In the genomic region with DNA sequence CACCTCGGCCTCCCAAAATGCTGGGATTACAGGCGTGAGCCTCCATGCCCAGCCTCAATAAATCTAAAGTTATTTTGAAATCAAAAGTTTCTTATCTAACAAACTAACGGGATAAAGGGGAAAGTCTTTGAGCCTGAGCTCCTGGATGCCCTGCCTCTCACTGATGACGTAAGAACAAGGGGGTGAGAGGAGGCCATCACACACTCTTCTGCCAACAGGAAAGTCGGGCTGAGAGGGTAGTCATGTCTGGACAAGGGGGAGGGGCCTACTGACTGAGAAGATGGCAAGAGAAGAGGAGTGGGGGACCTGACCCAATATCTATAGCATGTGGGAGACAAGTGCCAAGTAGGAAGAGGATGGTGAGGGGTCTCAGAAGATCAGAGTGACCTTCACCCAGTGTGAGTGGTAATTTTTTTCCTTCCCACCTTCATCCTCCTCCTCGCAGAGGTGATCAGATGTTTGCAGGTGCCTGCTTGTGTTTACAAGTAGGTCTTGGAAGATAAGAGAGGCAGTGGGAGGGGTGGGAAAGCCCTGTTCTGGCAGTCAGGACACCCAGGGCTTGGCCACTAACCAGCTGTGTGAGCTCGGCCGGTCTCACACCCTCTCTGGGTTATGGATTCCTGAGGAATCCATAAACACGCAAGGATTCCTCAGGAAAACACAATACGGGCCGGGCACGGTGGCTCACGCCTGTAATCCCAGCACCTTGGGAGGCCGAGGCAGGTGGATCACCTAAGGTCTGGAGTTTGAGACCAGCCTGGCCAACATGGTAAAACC, we compare ENCODE assay signal across 14 cellular contexts. TPM values are rescaled to one million over a fixed set of nuclear protein-coding genes. Genes with fewer than 3 reads are reported as not detected.
DNase-seq lines count a peak whose midpoint lies in the region; ATAC-seq, FAIRE-seq and TF ChIP-seq lines count a peak whose summit lies in the region.
"Had no signal": no experiment of that assay in that cellular context is flagged by ENCODE, and none has a peak within 500 bp of the region (broad histone marks: within the 10 kb centered on the region; RNA-seq: fewer than 3 reads in every experiment).

No MANE protein-coding gene starts in this region.

- no peak for DNase-seq in stimulated activated naive CD8-positive, alpha-beta T cell treated with anti-CD3 and anti-CD28 coated beads, Interleukin-15, amount 100 ng/mL, for 72 hours
- DNase-seq in stimulated activated naive CD8-positive, alpha-beta T cell treated with anti-CD3 and anti-CD28 coated beads, Interleukin-15, Interleukin-2, amounts not matched to agents 100 U/mL and 50 U/mL, for 24 hours = no peak
- peak; percentile 73 for DNase-seq in bronchial epithelial cell (ENCODE audit: low read depth)
- no peak for DNase-seq in CD4-positive, alpha-beta T cell
- DNase-seq in DMS114 treated with DMSO at 0.1 percent for 48 hours (lab: John Stamatoyannopoulos, UW; ENCODE audit: unreplicated experiment) = no peak
- no peak for DNase-seq in NCI-H146 (lab: John Stamatoyannopoulos, UW)
- DNase-seq in AG08395 (ENCODE audit: low spot score) = no peak
- DNase-seq: Kasumi-1; lower lobe of right lung; stimulated activated CD4-positive, alpha-beta T cell treated with anti-CD3 and anti-CD28 coated beads, Interleukin-4, amount 100 ng/mL, for 1 hour had no signal

- H3K27me3 Mint-ChIP-seq in stimulated activated naive CD8-positive, alpha-beta T cell treated with anti-CD3 and anti-CD28 coated beads, Interleukin-15, amount 100 ng/mL, for 72 hours = peaks cover 24% of the 10 kb centered on the region
- peaks cover 6% of the 10 kb centered on the region for H3K27me3 Mint-ChIP-seq in CD4-positive, alpha-beta T cell

- POLR2A ChIA-PET in CD4-positive, alpha-beta T cell (lab: Charles Lee) = no interaction called here

- ATAC-seq in stimulated activated naive CD8-positive, alpha-beta T cell treated with anti-CD3 and anti-CD28 coated beads, Interleukin-15, amount 100 ng/mL, for 72 hours = no peak
- ATAC-seq in stimulated activated naive CD8-positive, alpha-beta T cell treated with anti-CD3 and anti-CD28 coated beads, Interleukin-15, Interleukin-2, amounts not matched to agents 100 U/mL and 50 U/mL, for 24 hours = no peak
- ATAC-seq in CD4-positive, alpha-beta T cell (ENCODE audit: poor library complexity) = no peak
- ATAC-seq: lower lobe of right lung had no signal

- H3K9me3 Mint-ChIP-seq in stimulated activated naive CD8-positive, alpha-beta T cell treated with anti-CD3 and anti-CD28 coated beads, Interleukin-15, amount 100 ng/mL, for 72 hours = no peaks in the 10 kb centered on the region
- H3K9me3 Mint-ChIP-seq in CD4-positive, alpha-beta T cell = no peaks in the 10 kb centered on the region

- FAIRE-seq in bronchial epithelial cell (lab: Jason Lieb, UNC) = no peak
- FAIRE-seq: TTC549 had no signal

- intact Hi-C loops in CD4-positive, alpha-beta T cell (cut with DNase I, micrococcal nuclease) = loop anchor here in 1 of 2 experiments (10.0 kb wide), 2 partner anchors 197 to 387 kb away; no protein-coding TSS in a partner anchor

- H3K27me3 ChIP-seq in bronchial epithelial cell (ENCODE audit: control insufficient read depth, insufficient read depth, low read length) (no peaks in the 10 kb centered on the region), mucosa of rectum (ENCODE audit: control insufficient read depth in 2 of 2, insufficient read depth in 2 of 2, low read length in 2 of 2) (no peaks in the 10 kb centered on the region)
- H3K27me3 ChIP-seq in CD4-positive, alpha-beta T cell (ENCODE audit: control insufficient read depth, insufficient read depth, low read length) = no peaks in the 10 kb centered on the region

- H3K36me3 ChIP-seq in bronchial epithelial cell (ENCODE audit: control insufficient read depth, insufficient read depth, low read length) (no peaks in the 10 kb centered on the region), mucosa of rectum (ENCODE audit: control insufficient read depth in 2 of 2, insufficient read depth in 2 of 2, low read length in 2 of 2) (no peaks in the 10 kb centered on the region)
- H3K36me3 ChIP-seq: lower lobe of right lung had no signal

- H3K27ac ChIP-seq in mucosa of rectum (ENCODE audit: low read depth in 2 of 2, low read length in 2 of 2) = peak overlapping the region; percentile 24 to 45
- H3K27ac ChIP-seq in CD4-positive, alpha-beta T cell (ENCODE audit: low read depth, low read length) = no peak overlapping the region

- CTCF ChIA-PET in CD4-positive, alpha-beta T cell (lab: Charles Lee) = no interaction called here

- no peaks in the 10 kb centered on the region for H3K9me3 ChIP-seq in mucosa of rectum (ENCODE audit: control insufficient read depth in 2 of 2, low read length in 2 of 2)
- H3K9me3 ChIP-seq in CD4-positive, alpha-beta T cell (ENCODE audit: control insufficient read depth, low read length) = no peaks in the 10 kb centered on the region
- H3K9me3 ChIP-seq: lower lobe of right lung had no signal

- H3K27ac Mint-ChIP-seq in stimulated activated naive CD8-positive, alpha-beta T cell treated with anti-CD3 and anti-CD28 coated beads, Interleukin-15, amount 100 ng/mL, for 72 hours = peak overlapping the region; percentile 8 to 14
- no peak overlapping the region for H3K27ac Mint-ChIP-seq in CD4-positive, alpha-beta T cell

- no peak overlapping the region for H3K4me3 Mint-ChIP-seq in stimulated activated naive CD8-positive, alpha-beta T cell treated with anti-CD3 and anti-CD28 coated beads, Interleukin-15, amount 100 ng/mL, for 72 hours
- no peak overlapping the region for H3K4me3 Mint-ChIP-seq in CD4-positive, alpha-beta T cell

- H3K4me1 Mint-ChIP-seq in stimulated activated naive CD8-positive, alpha-beta T cell treated with anti-CD3 and anti-CD28 coated beads, Interleukin-15, amount 100 ng/mL, for 72 hours = peaks cover 12% of the 10 kb centered on the region
- H3K4me1 Mint-ChIP-seq in CD4-positive, alpha-beta T cell (ENCODE audit: low read depth) = no peaks in the 10 kb centered on the region

- no peak for TF ChIP-seq CTCF in bronchial epithelial cell (IDR thresholded peaks at IDR 0.05; ENCODE audit: insufficient read depth, low read length, severe bottlenecking)
- no peak for TF ChIP-seq CTCF in CD4-positive, alpha-beta T cell (IDR thresholded peaks at IDR 0.05)

- peaks cover 43 to 65% of the 10 kb centered on the region in 2 donors for H3K4me1 ChIP-seq in mucosa of rectum (ENCODE audit: control insufficient read depth in 2 of 2, insufficient read depth in 2 of 2, low read length in 2 of 2)

- H3K9ac ChIP-seq in mucosa of rectum (ENCODE audit: low read depth in 1 of 2, low read length in 2 of 2) = no peak overlapping the region

- H3K36me3 Mint-ChIP-seq in CD4-positive, alpha-beta T cell (ENCODE audit: low read depth) = no peaks in the 10 kb centered on the region

- H3K4me3 ChIP-seq in bronchial epithelial cell (ENCODE audit: low read depth, low read length) (no peak overlapping the region), mucosa of rectum (ENCODE audit: low read length in 2 of 2) (no peak overlapping the region)
- H3K4me3 ChIP-seq: lower lobe of right lung had no signal

RNA-seq across cellular contexts. Expression of a gene that starts 9.6 kb away (rescaled TPM):
- total RNA-seq in bronchial epithelial cell = 1.8 and 4.9 TPM in 2 replicates
- under 1 TPM; 0.25 to 0.69 TPM for total RNA-seq in CD4-positive, alpha-beta T cell

RNA-seq across cellular contexts. Expression of a gene that starts 39.2 kb away (rescaled TPM):
- 60.9 and 72.4 TPM in 2 replicates for total RNA-seq in bronchial epithelial cell
- total RNA-seq in CD4-positive, alpha-beta T cell = under 1 TPM in 1 of 2 experiments, not detected in 1; 0.50 TPM

RNA-seq across cellular contexts. Expression of a gene that starts 49.7 kb away (rescaled TPM):
- total RNA-seq in bronchial epithelial cell = 18.3 and 19.2 TPM in 2 replicates
- total RNA-seq in CD4-positive, alpha-beta T cell = 10 to 100 TPM; 73.5 to 76.7 TPM

RNA-seq across cellular contexts. Expression of a gene that starts 55.5 kb away (rescaled TPM):
- total RNA-seq in bronchial epithelial cell = not detected in 2 replicates
- not detected for total RNA-seq in CD4-positive, alpha-beta T cell
- total RNA-seq: G401, lower lobe of right lung, posterior vena cava had no signal

Comparison
In these comparisons a context has a peak if more than half of its experiments do, and no peak if none do; other contexts are left out.
1. RNA of a gene that starts 39.2 kb away (total RNA-seq): 60.9 to 72.4 TPM in bronchial epithelial cell; 0.50 TPM in CD4-positive, alpha-beta T cell; every median in the first group is over 10 times any median in the second.